In the genomic region with DNA sequence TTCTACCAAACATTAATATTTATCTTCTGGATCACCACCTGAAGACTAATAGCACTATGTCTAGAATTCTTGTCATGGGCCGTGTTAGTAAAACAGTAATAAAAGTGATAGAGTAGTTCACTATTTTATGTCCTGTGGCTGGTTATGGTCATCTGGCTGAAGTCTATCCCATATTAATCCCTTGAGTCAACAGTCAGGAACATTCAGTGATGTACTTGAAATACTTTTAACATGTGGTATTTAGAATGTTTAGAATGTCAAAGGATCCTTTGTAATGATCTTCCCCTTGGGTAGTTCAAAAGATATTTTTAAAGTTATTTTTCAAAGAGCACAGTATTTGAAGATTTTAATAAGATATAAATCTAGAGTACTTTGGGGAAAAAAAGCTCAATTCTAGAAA, we compare ENCODE assay signal across 1 cellular context.
TF ChIP-seq lines count a peak whose summit lies in the region.

No MANE protein-coding gene starts in this region.

TF ChIP-seq in A549, 52 proteins besides CTCF, POLR2A, EP300 and RAD21 (continued from another document):
- TF ChIP-seq HES2 (IDR thresholded peaks at IDR 0.05) (no peak), CBX8 (IDR thresholded peaks at IDR 0.05) (no peak), EHMT2 (IDR thresholded peaks at IDR 0.05; ENCODE audit: low read depth) (no peak), KDM1A (IDR thresholded peaks at IDR 0.05; ENCODE audit: low read depth) (no peak), ESRRA (IDR thresholded peaks at IDR 0.05; ENCODE audit: borderline replicate concordance, low read length) (no peak), RARB (CRISPR knock-in tag; IDR thresholded peaks at IDR 0.05) (no peak), RFX5 (IDR thresholded peaks at IDR 0.05) (no peak), JUN (IDR thresholded peaks at IDR 0.05) (no peak), EHF (CRISPR knock-in tag; IDR thresholded peaks at IDR 0.05) (no peak), JUNB (IDR thresholded peaks at IDR 0.05) (peak; percentile 61; the same call in 1 of the 2 replicates), MAZ (IDR thresholded peaks at IDR 0.05; ENCODE audit: borderline replicate concordance, low read depth, low read length) (no peak), TFCP2L1 (CRISPR knock-in tag; IDR thresholded peaks at IDR 0.05) (no peak), HEYL (CRISPR knock-in tag; IDR thresholded peaks at IDR 0.05) (no peak)
- TF ChIP-seq, protein P1, sequence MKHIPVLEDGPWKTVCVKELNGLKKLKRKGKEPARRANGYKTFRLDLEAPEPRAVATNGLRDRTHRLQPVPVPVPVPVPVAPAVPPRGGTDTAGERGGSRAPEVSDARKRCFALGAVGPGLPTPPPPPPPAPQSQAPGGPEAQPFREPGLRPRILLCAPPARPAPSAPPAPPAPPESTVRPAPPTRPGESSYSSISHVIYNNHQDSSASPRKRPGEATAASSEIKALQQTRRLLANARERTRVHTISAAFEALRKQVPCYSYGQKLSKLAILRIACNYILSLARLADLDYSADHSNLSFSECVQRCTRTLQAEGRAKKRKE (CRISPR knock-in tag; IDR thresholded peaks at IDR 0.05; ENCODE audit: low read depth), result no peak
TF ChIP-seq in A549: peak in this region for 5.
